22 cellular contexts compared by ENCODE assay signal in genomic region chr4:16687011-16687410, GRCh38.
A peak's percentile ranks its signal among the peaks of the same experiment; 100 is the strongest.
DNase-seq lines count a peak whose midpoint lies in the region; ATAC-seq, FAIRE-seq and TF ChIP-seq lines count a peak whose summit lies in the region.
"Had no signal": no experiment of that assay in that cellular context is flagged by ENCODE, and none has a peak within 500 bp of the region (broad histone marks: within the 10 kb centered on the region; RNA-seq: fewer than 3 reads in every experiment).

No MANE protein-coding gene starts in this region.

- H3K27me3 ChIP-seq in AG04450 (ENCODE audit: control insufficient read depth, insufficient read depth, low read length) (no peaks in the 10 kb centered on the region), smooth muscle cell (ENCODE audit: low read depth) (no peaks in the 10 kb centered on the region)

- H3K27ac ChIP-seq in AG04450 (ENCODE audit: low read depth, low read length) (peak overlapping the region; percentile 93), smooth muscle cell (ENCODE audit: low read depth) (no peak overlapping the region)
- H3K27ac ChIP-seq: PC-9 had no signal

- peak; percentile 45 for FAIRE-seq in endometrium (lab: Jason Lieb, UNC)
- FAIRE-seq: GM19239, H54 had no signal

- 84% methylated on average over 2 of the region's 2 CpGs for WGBS in smooth muscle cell (ENCODE audit: low lambda C conversion rate)

- POLR2A ChIA-PET in AG04450 (lab: Yijun Ruan, JAX): interaction anchor here (1.1 kb wide), 2 partner anchors 9 to 60 kb away, joined by 3 read pairs; no protein-coding TSS in a partner anchor

- DNase-seq in AG04450 (ENCODE audit: low read depth, low spot score) (no peak), NCI-H524 treated with DMSO at 0.1 percent for 48 hours (lab: John Stamatoyannopoulos, UW) (peak; percentile 29), smooth muscle cell (lab: John Stamatoyannopoulos, UW; ENCODE audit: unreplicated experiment) (no peak), left ventricle myocardium superior (no peak), GF-D8 (lab: John Stamatoyannopoulos, UW) (no peak)
- no peak for DNase-seq in activated CD4-positive, alpha-beta T cell treated with anti-CD3 and anti-CD28 coated beads, Interleukin-2, amount 50 U/mL, for 1 hour
- DNase-seq: CD4-positive, CD25-positive, alpha-beta regulatory T cell; COR-L47; DMS 273 treated with DMSO at 0.1 percent for 48 hours; GDM1; Kasumi-1; NCI-H1417; NCI-H1694 treated with DMSO at 0.1 percent for 48 hours; NCI-H2081 treated with DMSO at 0.1 percent for 48 hours; NCI-H446; NCI-H69; PC-9; RPMI8226; SHP77 treated with DMSO at 0.1 percent for 48 hours had no signal

- peaks cover 13% of the 10 kb centered on the region for H3F3A ChIP-seq in smooth muscle cell (ENCODE audit: low read depth)

- H3K4me3 ChIP-seq in AG04450 (ENCODE audit: low read depth, low read length) (no peak overlapping the region), smooth muscle cell (no peak overlapping the region)
- H3K4me3 ChIP-seq: PC-9 had no signal

- peak overlapping the region; percentile 24 for H3K4me2 ChIP-seq in smooth muscle cell
- H3K4me2 ChIP-seq: PC-9 had no signal

- no peak for ATAC-seq in left ventricle myocardium superior

- no peak overlapping the region for H2AFZ ChIP-seq in smooth muscle cell (ENCODE audit: low read depth)
- H2AFZ ChIP-seq: PC-9 had no signal

- H3K36me3 ChIP-seq in smooth muscle cell (ENCODE audit: low read depth): no peaks in the 10 kb centered on the region

- no peaks in the 10 kb centered on the region for H3K79me2 ChIP-seq in smooth muscle cell (ENCODE audit: low read depth)

- H3K9me3 ChIP-seq in AG04450 (ENCODE audit: control insufficient read depth, insufficient read depth, low read length) (no peaks in the 10 kb centered on the region; the same call in 1 of the 2 replicates), smooth muscle cell (replicated peaks; ENCODE audit: low read depth) (no peaks in the 10 kb centered on the region)

- peaks cover 29% of the 10 kb centered on the region for H3K4me1 ChIP-seq in smooth muscle cell (ENCODE audit: low read depth)

- intact Hi-C loops in left ventricle myocardium superior (cut with micrococcal nuclease): no loop called here

- CTCF ChIA-PET in AG04450 (lab: Charles Lee): interaction anchor here (1.0 kb wide), 1 partner anchor 761 kb away, joined by 3 read pairs; no protein-coding TSS in a partner anchor

- H3K9ac ChIP-seq in smooth muscle cell (ENCODE audit: low read depth): no peak overlapping the region

- TF ChIP-seq CTCF in AG04450 (IDR thresholded peaks at IDR 0.05; ENCODE audit: low read depth, low read length) (no peak), smooth muscle cell (IDR thresholded peaks at IDR 0.05; ENCODE audit: borderline replicate concordance, insufficient read depth, poor library complexity, severe bottlenecking) (no peak)

- no peaks in the 10 kb centered on the region for H4K20me1 ChIP-seq in smooth muscle cell (ENCODE audit: low read depth)
